In genomic region chr13:74320282-74320681, GRCh38 we compare ENCODE assay signal across 34 cellular contexts.
"Had no signal": no experiment of that assay in that cellular context is flagged by ENCODE, and none has a peak within 500 bp of the region (broad histone marks: within the 10 kb centered on the region; RNA-seq: fewer than 3 reads in every experiment).

No MANE protein-coding gene starts in this region.

- H3K36me3 ChIP-seq: brain microvascular endothelial cell, esophagus squamous epithelium, gastroesophageal sphincter, heart right ventricle, WERI-Rb-1 had no signal

- H3K27ac Mint-ChIP-seq: activated CD4-positive, alpha-beta memory T cell treated with anti-CD3 and anti-CD28 coated beads for 36 hours; activated CD4-positive, alpha-beta T cell treated with anti-CD3 and anti-CD28 coated beads for 36 hours; activated CD4-positive, alpha-beta T cell treated with anti-CD3 and anti-CD28 coated beads, Interleukin-2, amount 10 ng/mL, durations not matched to agents 24 days and 14 days; activated CD8-positive, alpha-beta memory T cell treated with anti-CD3 and anti-CD28 coated beads, Interleukin-2, amount 10 ng/mL, durations not matched to agents 7 days and 5 days; activated CD8-positive, alpha-beta T cell treated with anti-CD3 and anti-CD28 coated beads, Interleukin-2, amount 10 ng/mL, durations not matched to agents 7 days and 5 days; activated naive CD4-positive, alpha-beta T cell treated with anti-CD3 and anti-CD28 coated beads for 36 hours; activated naive CD4-positive, alpha-beta T cell treated with anti-CD3 and anti-CD28 coated beads, Interleukin-2, amount 50 U/mL, for 72 hours; activated naive CD8-positive, alpha-beta T cell treated with anti-CD3 and anti-CD28 coated beads, Interleukin-2, amount 10 ng/mL, durations not matched to agents 7 days and 5 days; activated T-helper 1 cell treated with anti-CD3 and anti-CD28 coated beads, Interleukin-12 subunit alpha, Interleukin-12 subunit beta, Interleukin-2, Interleukin-4 antibody, amounts not matched to agents 30 ng/mL and 10 ng/mL and 1 ng/mL, durations not matched to agents 14 hours and 24 hours and 36 hours; activated T-helper 2 cell treated with anti-CD3 and anti-CD28 coated beads, Interferon-gamma antibody, Interleukin-2, Interleukin-4, amounts not matched to agents 10 μg/mL and 5 μg/mL and 100 μg/mL, durations not matched to agents 14 hours and 24 hours and 36 hours; T-helper 17 cell; T-helper 2 cell treated with Interferon-gamma antibody and Interleukin-4, amounts not matched to agents 5 μg/mL and 100 μg/mL, for 36 hours had no signal

- H3K4me3 Mint-ChIP-seq: activated CD4-positive, alpha-beta memory T cell treated with anti-CD3 and anti-CD28 coated beads for 36 hours; activated CD4-positive, alpha-beta T cell treated with anti-CD3 and anti-CD28 coated beads for 36 hours; activated CD4-positive, alpha-beta T cell treated with anti-CD3 and anti-CD28 coated beads, Interleukin-2, amount 10 ng/mL, durations not matched to agents 24 days and 14 days; activated CD8-positive, alpha-beta memory T cell treated with anti-CD3 and anti-CD28 coated beads, Interleukin-2, amount 10 ng/mL, durations not matched to agents 7 days and 5 days; activated CD8-positive, alpha-beta T cell treated with anti-CD3 and anti-CD28 coated beads, Interleukin-2, amount 10 ng/mL, durations not matched to agents 7 days and 5 days; activated naive CD4-positive, alpha-beta T cell treated with anti-CD3 and anti-CD28 coated beads for 36 hours; activated naive CD8-positive, alpha-beta T cell treated with anti-CD3 and anti-CD28 coated beads, Interleukin-2, amount 10 ng/mL, durations not matched to agents 7 days and 5 days; activated T-helper 1 cell treated with anti-CD3 and anti-CD28 coated beads, Interleukin-12 subunit alpha, Interleukin-12 subunit beta, Interleukin-2, Interleukin-4 antibody, amounts not matched to agents 30 ng/mL and 10 ng/mL and 1 ng/mL, durations not matched to agents 14 hours and 24 hours and 36 hours; central memory CD8-positive, alpha-beta T cell; T-helper 17 cell; T-helper 2 cell treated with Interferon-gamma antibody and Interleukin-4, amounts not matched to agents 5 μg/mL and 100 μg/mL, for 36 hours had no signal

- H3K4me3 ChIP-seq: esophagus squamous epithelium, gastroesophageal sphincter, heart right ventricle had no signal

- H3K27me3 ChIP-seq: brain microvascular endothelial cell, esophagus squamous epithelium, gastroesophageal sphincter, heart right ventricle had no signal

- ATAC-seq: activated CD4-positive, alpha-beta T cell treated with anti-CD3 and anti-CD28 coated beads for 36 hours; activated CD8-positive, alpha-beta memory T cell treated with anti-CD3 and anti-CD28 coated beads, Interleukin-2, amount 10 ng/mL, durations not matched to agents 7 days and 5 days; activated CD8-positive, alpha-beta T cell treated with anti-CD3 and anti-CD28 coated beads, Interleukin-2, amount 10 ng/mL, durations not matched to agents 7 days and 5 days; activated naive CD4-positive, alpha-beta T cell treated with anti-CD3 and anti-CD28 coated beads, Interleukin-2, amount 50 U/mL, for 72 hours; gastroesophageal sphincter; heart right ventricle; T-helper 17 cell had no signal

- H3K27me3 Mint-ChIP-seq: activated CD4-positive, alpha-beta memory T cell treated with anti-CD3 and anti-CD28 coated beads for 36 hours; activated CD4-positive, alpha-beta T cell treated with anti-CD3 and anti-CD28 coated beads for 36 hours; activated CD8-positive, alpha-beta memory T cell treated with anti-CD3 and anti-CD28 coated beads, Interleukin-2, amount 10 ng/mL, durations not matched to agents 7 days and 5 days; activated naive CD8-positive, alpha-beta T cell treated with anti-CD3 and anti-CD28 coated beads, Interleukin-2, amount 10 ng/mL, durations not matched to agents 7 days and 5 days; central memory CD8-positive, alpha-beta T cell; T-helper 17 cell had no signal

- H3K9me3 Mint-ChIP-seq: activated CD4-positive, alpha-beta memory T cell treated with anti-CD3 and anti-CD28 coated beads for 36 hours; activated CD4-positive, alpha-beta T cell treated with anti-CD3 and anti-CD28 coated beads, Interleukin-2, amount 10 ng/mL, durations not matched to agents 24 days and 14 days; activated naive CD4-positive, alpha-beta T cell treated with anti-CD3 and anti-CD28 coated beads for 36 hours; activated naive CD4-positive, alpha-beta T cell treated with anti-CD3 and anti-CD28 coated beads, Interleukin-2, amount 50 U/mL, for 72 hours; activated naive CD8-positive, alpha-beta T cell treated with anti-CD3 and anti-CD28 coated beads, Interleukin-2, amount 10 ng/mL, durations not matched to agents 7 days and 5 days; activated T-helper 1 cell treated with anti-CD3 and anti-CD28 coated beads, Interleukin-12 subunit alpha, Interleukin-12 subunit beta, Interleukin-2, Interleukin-4 antibody, amounts not matched to agents 30 ng/mL and 10 ng/mL and 1 ng/mL, durations not matched to agents 14 hours and 24 hours and 36 hours; activated T-helper 2 cell treated with anti-CD3 and anti-CD28 coated beads, Interferon-gamma antibody, Interleukin-2, Interleukin-4, amounts not matched to agents 10 μg/mL and 5 μg/mL and 100 μg/mL, durations not matched to agents 14 hours and 24 hours and 36 hours; central memory CD8-positive, alpha-beta T cell; T-helper 2 cell treated with Interferon-gamma antibody and Interleukin-4, amounts not matched to agents 5 μg/mL and 100 μg/mL, for 36 hours had no signal

- DNase-seq: activated CD4-positive, alpha-beta memory T cell treated with anti-CD3 and anti-CD28 coated beads for 36 hours; activated CD4-positive, alpha-beta T cell treated with anti-CD3 and anti-CD28 coated beads for 36 hours; activated CD4-positive, alpha-beta T cell treated with anti-CD3 and anti-CD28 coated beads, Interleukin-2, amount 10 ng/mL, durations not matched to agents 24 days and 14 days; activated CD4-positive, CD25-positive, alpha-beta regulatory T cell; activated CD4-positive, CD25-positive, alpha-beta regulatory T cell treated with anti-CD3 and anti-CD28 coated beads, Interleukin-2, amount 50 U/mL, for 72 hours; activated CD8-positive, alpha-beta memory T cell treated with anti-CD3 and anti-CD28 coated beads, Interleukin-2, amount 10 ng/mL, durations not matched to agents 7 days and 5 days; activated CD8-positive, alpha-beta memory T cell treated with anti-CD3 and anti-CD28 coated beads, Interleukin-2, amount 50 U/mL, for 4 hours; activated CD8-positive, alpha-beta T cell treated with anti-CD3 and anti-CD28 coated beads, Interleukin-2, amount 10 ng/mL, durations not matched to agents 7 days and 5 days; activated effector memory CD4-positive, alpha-beta T cell treated with anti-CD3 and anti-CD28 coated beads, Interleukin-2, amount 50 U/mL, for 16 hours; activated naive CD4-positive, alpha-beta T cell treated with anti-CD3 and anti-CD28 coated beads for 36 hours; activated naive CD8-positive, alpha-beta T cell treated with anti-CD3 and anti-CD28 coated beads, Interleukin-2, amount 10 ng/mL, durations not matched to agents 7 days and 5 days; activated T-cell treated with anti-CD3 and anti-CD28 coated beads, Interleukin-2, amount 50 U/mL, for 1 hour; activated T-cell treated with anti-CD3 and anti-CD28 coated beads, Interleukin-2, amount 50 U/mL, for 48 hours; brain microvascular endothelial cell; cortex of kidney; dermis blood vessel endothelial cell; effector CD8-positive, alpha-beta T cell; esophagus squamous epithelium; foreskin melanocyte; heart right ventricle; T-helper 1 cell; T-helper 17 cell; T1000; WERI-Rb-1 had no signal

- H3K36me3 Mint-ChIP-seq: activated CD4-positive, alpha-beta memory T cell treated with anti-CD3 and anti-CD28 coated beads for 36 hours; activated CD8-positive, alpha-beta memory T cell treated with anti-CD3 and anti-CD28 coated beads, Interleukin-2, amount 10 ng/mL, durations not matched to agents 7 days and 5 days; activated naive CD4-positive, alpha-beta T cell treated with anti-CD3 and anti-CD28 coated beads, Interleukin-2, amount 50 U/mL, for 72 hours; activated naive CD8-positive, alpha-beta T cell treated with anti-CD3 and anti-CD28 coated beads, Interleukin-2, amount 10 ng/mL, durations not matched to agents 7 days and 5 days had no signal

- H3K27ac ChIP-seq: brain microvascular endothelial cell, epithelial cell of prostate, esophagus squamous epithelium, gastroesophageal sphincter, heart right ventricle, WERI-Rb-1 had no signal

- FAIRE-seq: astrocyte, bronchial epithelial cell, endothelial cell of umbilical vein had no signal

- H3K9me3 ChIP-seq: esophagus squamous epithelium, gastroesophageal sphincter, heart right ventricle had no signal

- H3K4me1 ChIP-seq: esophagus squamous epithelium had no signal
